Comparison of ENCODE assay signal across 17 cellular contexts in genomic region chr22:17032277-17032676, GRCh38. TPM values are rescaled to one million over a fixed set of nuclear protein-coding genes. Genes with fewer than 3 reads are reported as not detected.
DNase-seq lines count a peak whose midpoint lies in the region; ATAC-seq and TF ChIP-seq lines count a peak whose summit lies in the region.
"Not testable (repeated sequence)": the region's sequence is repeated elsewhere in the genome, so short reads cannot be mapped to it uniquely, and the experiment has no call there.
"Had no signal": no experiment of that assay in that cellular context is flagged by ENCODE, and none has a peak within 500 bp of the region (broad histone marks: within the 10 kb centered on the region; RNA-seq: fewer than 3 reads in every experiment).

No MANE protein-coding gene starts in this region.

- peaks cover 0 to 16% (median 11%) of the 10 kb centered on the region in 10 experiments; a peak in 11 of 20 replicates for H3K4me1 ChIP-seq in BLaER1 treated with 17β-estradiol and CSF1 and Interleukin-3, amounts not matched to agents 10 nM and 100 nM
- not testable (repeated sequence) for H3K4me1 ChIP-seq in body of pancreas; upper lobe of right lung; aorta (ENCODE audit: control insufficient read depth in 1 of 2, insufficient read depth in 2 of 2, low read length in 2 of 2)

- peak overlapping the region in 7 of 11 experiments; percentile 11 to 51 (median 39); a peak in 11 of 22 replicates for H3K4me2 ChIP-seq in BLaER1 treated with 17β-estradiol and CSF1 and Interleukin-3, amounts not matched to agents 10 nM and 100 nM

- not testable (repeated sequence) for TF ChIP-seq POLR2A in body of pancreas (IDR thresholded peaks at IDR 0.05)

- peaks cover 20 to 28% (median 25%) of the 10 kb centered on the region in 11 experiments for H3K27me3 ChIP-seq in BLaER1 treated with 17β-estradiol and CSF1 and Interleukin-3, amounts not matched to agents 10 nM and 100 nM
- peaks cover 0 to 10% of the 10 kb centered on the region in 2 donors for H3K27me3 ChIP-seq in body of pancreas
- H3K27me3 ChIP-seq in upper lobe of right lung; aorta (ENCODE audit: control insufficient read depth in 1 of 2, insufficient read depth in 2 of 2, low read length in 1 of 2): not testable (repeated sequence)

- ATAC-seq in body of pancreas; Right ventricle myocardium superior (ENCODE audit: poor library complexity); left ventricle myocardium superior; left lobe of liver: not testable (repeated sequence)
- ATAC-seq in upper lobe of right lung (peak; percentile 32), aorta (ENCODE audit: low FRiP score) (peak; percentile 51)

- not testable (repeated sequence) for TF ChIP-seq CTCF in body of pancreas (IDR thresholded peaks at IDR 0.05); upper lobe of right lung (IDR thresholded peaks at IDR 0.05)

- H3K36me3 ChIP-seq in BLaER1 treated with 17β-estradiol and CSF1 and Interleukin-3, amounts not matched to agents 10 nM and 100 nM; body of pancreas (replicated peaks in 1 of 2; ENCODE audit: insufficient read depth in 1 of 2, low read depth in 2 of 2); upper lobe of right lung; aorta (ENCODE audit: control insufficient read depth in 1 of 2, insufficient read depth in 2 of 2, low read length in 1 of 2): not testable (repeated sequence)

- not testable (repeated sequence) for H3K27ac ChIP-seq in BLaER1 treated with 17β-estradiol and CSF1 and Interleukin-3, amounts not matched to agents 10 nM and 100 nM; body of pancreas; upper lobe of right lung; aorta (ENCODE audit: low read depth in 1 of 2, low read length in 2 of 2)

- 57 to 67% methylated on average over 1 to 2 of the region's 2 CpGs for WGBS in body of pancreas, 2 donors
- 63 to 79% methylated on average over 2 of the region's 2 CpGs for WGBS in aorta, 2 donors

- peak in 3 of 4 donors; percentile 19 to 33 (median 26) for DNase-seq in body of pancreas
- DNase-seq in Right ventricle myocardium superior, result peak; percentile 53
- peak; percentile 46 for DNase-seq in left ventricle myocardium superior
- peak; percentile 66 for DNase-seq in left lobe of liver (ENCODE audit: low spot score)
- peak; percentile 85 for DNase-seq in posterior vena cava (ENCODE audit: low spot score)
- DNase-seq in upper lobe of right lung, result not testable (repeated sequence)
- peak in 1 of 2 donors; percentile 80 for DNase-seq in aorta

- H3K9me3 ChIP-seq in BLaER1 treated with 17β-estradiol and CSF1 and Interleukin-3, amounts not matched to agents 10 nM and 100 nM (replicated peaks in 1 of 11); body of pancreas; upper lobe of right lung; aorta (ENCODE audit: control insufficient read depth, low read length): not testable (repeated sequence)

- intact Hi-C loops in body of pancreas (cut with DNase I); Right ventricle myocardium superior (cut with DNase I); left ventricle myocardium superior (cut with micrococcal nuclease); posterior vena cava (cut with DNase I); upper lobe of right lung (cut with DNase I); aorta (cut with DNase I): not testable (repeated sequence)

- not testable (repeated sequence) for H3K4me3 ChIP-seq in BLaER1 treated with 17β-estradiol and CSF1 and Interleukin-3, amounts not matched to agents 10 nM and 100 nM; body of pancreas; upper lobe of right lung; aorta (ENCODE audit: low read length in 2 of 2)

- not testable (repeated sequence) for H3K9ac ChIP-seq in BLaER1 treated with 17β-estradiol and CSF1 and Interleukin-3, amounts not matched to agents 10 nM and 100 nM

- not testable (repeated sequence) for H4K20me1 ChIP-seq in BLaER1 treated with 17β-estradiol and CSF1 and Interleukin-3, amounts not matched to agents 10 nM and 100 nM

RNA-seq across cellular contexts. Expression of gene GAB4, which starts 24.3 kb away (rescaled TPM):
- total RNA-seq in body of pancreas (not detected), Right ventricle myocardium superior (not detected), left ventricle myocardium superior (not detected), left lobe of liver (not detected), posterior vena cava (not detected), upper lobe of right lung (not detected), aorta (not detected)
- polyA plus RNA-seq in aorta, result not detected
- total RNA-seq: A673; CD4-positive, alpha-beta memory T cell; CD4-positive, CD25-positive, alpha-beta regulatory T cell; CD8-positive, alpha-beta memory T cell; Daoy; G401; GM12878 had no signal
- polyA plus RNA-seq: AG04450; CD14-positive monocyte; CD4-positive, alpha-beta memory T cell; CD4-positive, CD25-positive, alpha-beta regulatory T cell; CD8-positive, alpha-beta memory T cell; GM12878 had no signal

RNA-seq across cellular contexts. Expression of gene IL17RA, which starts 52.5 kb away (rescaled TPM):
- total RNA-seq in body of pancreas (10 to 100 TPM in 1 of 2 donors, 1 to 10 TPM in 1; 8.3 to 13.8 TPM), Right ventricle myocardium superior (7.5 TPM), left ventricle myocardium superior (10.1 TPM), left lobe of liver (11.1 TPM), posterior vena cava (10 to 100 TPM; 11.5 to 21.8 TPM), upper lobe of right lung (49.8 TPM), aorta (10 to 100 TPM; 19.9 to 28.3 TPM)
- 1 to 10 TPM; 3.0 to 9.4 TPM for polyA plus RNA-seq in aorta
